8 cellular contexts compared by ENCODE assay signal in genomic region chr1:85464497-85465098, GRCh38. TPM values are rescaled to one million over a fixed set of nuclear protein-coding genes. Genes with fewer than 3 reads are reported as not detected.
DNase-seq lines count a peak whose midpoint lies in the region; ATAC-seq and TF ChIP-seq lines count a peak whose summit lies in the region.

No MANE protein-coding gene starts in this region.

- H3K9me3 Mint-ChIP-seq in natural killer cell = peaks cover 0 to 2% of the 10 kb centered on the region in 2 donors

- peak; percentile 15 to 29 for TF ChIP-seq POLR2A in tibial nerve (IDR thresholded peaks at IDR 0.05)

- peak in 1 of 2 donors; percentile 33 for TF ChIP-seq EP300 in tibial nerve (IDR thresholded peaks at IDR 0.05)

- H3K36me3 Mint-ChIP-seq in natural killer cell = peaks cover 6% of the 10 kb centered on the region

- no peaks in the 10 kb centered on the region for H3K27me3 ChIP-seq in tibial nerve

- peak overlapping the region; percentile 9 to 84 (median 76) for H3K27ac ChIP-seq in tibial nerve

- H3K27ac Mint-ChIP-seq in natural killer cell = no peak overlapping the region

- peak overlapping the region; percentile 17 for H3K4me3 Mint-ChIP-seq in natural killer cell

- ATAC-seq in HG02759 (IDR thresholded peaks at IDR 0.05; ENCODE audit: unreplicated experiment) (peak; percentile 66), natural killer cell (peak; percentile 61 to 76 (median 70))

- TF ChIP-seq CTCF in natural killer cell (IDR thresholded peaks at IDR 0.05) (no peak), tibial nerve (IDR thresholded peaks at IDR 0.05) (no peak)

- no peaks in the 10 kb centered on the region for H3K36me3 ChIP-seq in tibial nerve

- intact Hi-C loops in natural killer cell (cut with micrococcal nuclease) = no loop called here

- peak; percentile 67 for DNase-seq in activated CD8-positive, alpha-beta memory T cell treated with anti-CD3 and anti-CD28 coated beads for 24 hours
- DNase-seq in activated CD8-positive, alpha-beta memory T cell treated with anti-CD3 and anti-CD28 coated beads, Interleukin-2, amount 50 U/mL, for 4 hours = no peak
- DNase-seq in NCI-H2107 treated with DMSO at 0.1 percent for 48 hours (lab: John Stamatoyannopoulos, UW; ENCODE audit: unreplicated experiment) = peak; percentile 35
- DNase-seq in activated T-cell treated with anti-CD3 and anti-CD28 coated beads, Interleukin-2, amount 50 U/mL, for 48 hours = peak; percentile 38 to 46
- DNase-seq in fibroblast of the conjunctiva (ENCODE audit: low read depth) = peak; percentile 37
- DNase-seq in natural killer cell = no peak
- peak; percentile 30 to 33 for DNase-seq in tibial nerve (ENCODE audit: low spot score in 2 of 2)

- H3K4me3 ChIP-seq in tibial nerve = peak overlapping the region; percentile 53 to 79 (median 64)

- peaks cover 0 to 23% (median 0%) of the 10 kb centered on the region in 4 donors for H3K4me1 ChIP-seq in tibial nerve

- no peaks in the 10 kb centered on the region for H3K9me3 ChIP-seq in tibial nerve

- 1 to 3% methylated on average over 40 to 51 of the region's 72 CpGs for WGBS in tibial nerve, 2 donors

- no peaks in the 10 kb centered on the region for H3K4me1 Mint-ChIP-seq in natural killer cell

- peaks cover 39 to 50% of the 10 kb centered on the region in 2 donors for H3K27me3 Mint-ChIP-seq in natural killer cell (ENCODE audit: low read depth in 2 of 2)

RNA-seq across cellular contexts. Expression of gene DDAH1, which starts 0.4 kb away (rescaled TPM):
- total RNA-seq in natural killer cell (under 1 TPM in 2 of 3 donors, not detected in 1; 0.07 to 0.20 TPM), tibial nerve (10 to 100 TPM; 17.7 to 23.4 (median 21.8) TPM)

Comparison
In these comparisons a context has a peak if more than half of its experiments do, and no peak if none do; other contexts are left out.
1. DNase-seq: peak in activated CD8-positive, alpha-beta memory T cell treated with anti-CD3 and anti-CD28 coated beads for 24 hours (single experiment), NCI-H2107 treated with DMSO at 0.1 percent for 48 hours (single experiment), activated T-cell treated with anti-CD3 and anti-CD28 coated beads, Interleukin-2, amount 50 U/mL, for 48 hours (2 of 2), fibroblast of the conjunctiva (single experiment) and tibial nerve (2 of 2); none in activated CD8-positive, alpha-beta memory T cell treated with anti-CD3 and anti-CD28 coated beads, Interleukin-2, amount 50 U/mL, for 4 hours (single experiment) and natural killer cell (single experiment).
2. RNA of gene DDAH1, which starts 0.4 kb away (total RNA-seq): 17.7 to 23.4 TPM in tibial nerve; 0.07 to 0.20 TPM in natural killer cell; every median in the first group is over 10 times any median in the second.